ENCODE assay signal across 8 cellular contexts in the genomic region with DNA sequence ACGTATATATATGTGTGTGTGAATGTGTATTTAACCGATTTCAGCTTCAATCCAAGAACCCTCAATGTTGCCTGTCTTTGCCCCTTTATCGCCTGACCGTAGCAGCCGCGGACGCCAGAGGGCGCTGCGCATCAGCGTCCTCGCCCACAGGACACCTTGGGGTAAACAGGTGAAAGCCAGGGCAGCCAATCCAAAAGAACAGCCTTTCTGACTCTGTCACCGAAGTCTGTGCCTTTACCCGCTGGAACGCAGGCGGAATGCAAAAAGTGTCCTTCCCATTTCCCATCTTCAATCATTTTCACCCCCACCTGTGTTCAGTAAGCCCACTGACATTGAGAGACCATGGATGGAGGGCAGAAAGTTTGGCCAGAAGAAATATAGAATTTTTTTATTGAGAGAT. TPM values are rescaled to one million over a fixed set of nuclear protein-coding genes. Genes with fewer than 3 reads are reported as not detected.
A peak's percentile ranks its signal among the peaks of the same experiment; 100 is the strongest.
DNase-seq lines count a peak whose midpoint lies in the region; TF ChIP-seq lines count a peak whose summit lies in the region.

No MANE protein-coding gene starts in this region.

- WGBS in transverse colon (ENCODE audit: low coverage in 1 of 2), 2 donors, result 2% methylated on average over 15 of the region's 15 CpGs; no CpG with 5 or more reads in 1 of the 2 donors

- no peak for DNase-seq in AG04449 (ENCODE audit: low read depth, low spot score)
- DNase-seq in HFFc6, result no peak
- DNase-seq in activated T-helper 2 cell treated with anti-CD3 and anti-CD28 coated beads, Interferon-gamma antibody, Interleukin-2, Interleukin-4, amounts not matched to agents 10 μg/mL and 5 μg/mL and 100 μg/mL, durations not matched to agents 14 hours and 24 hours and 36 hours (ENCODE audit: low spot score), result peak; percentile 34
- DNase-seq in kidney tubule cell (ENCODE audit: low spot score), result peak; percentile 59
- DNase-seq in transverse colon, result peak; percentile 57
- DNase-seq in NCI-H2227 treated with DMSO at 0.1 percent for 48 hours (lab: John Stamatoyannopoulos, UW), result no peak

- H3K4me1 Mint-ChIP-seq in HFFc6 (ENCODE audit: low read depth), result no peaks in the 10 kb centered on the region
- H3K4me1 Mint-ChIP-seq in activated T-helper 2 cell treated with anti-CD3 and anti-CD28 coated beads, Interferon-gamma antibody, Interleukin-2, Interleukin-4, amounts not matched to agents 10 μg/mL and 5 μg/mL and 100 μg/mL, durations not matched to agents 14 hours and 24 hours and 36 hours (ENCODE audit: low read depth), result peaks cover 2% of the 10 kb centered on the region

- TF ChIP-seq CTCF in AG04449 (IDR thresholded peaks at IDR 0.05; ENCODE audit: insufficient read depth, low read length, missing control alignments), result peak; percentile 46
- TF ChIP-seq CTCF in GM12873 (IDR thresholded peaks at IDR 0.05; ENCODE audit: insufficient read depth, low read depth, low read length, missing control alignments), result peak; percentile 96
- peak; percentile 77 for TF ChIP-seq CTCF in HFFc6 (IDR thresholded peaks at IDR 0.05)
- TF ChIP-seq CTCF in Loucy (conservative IDR thresholded peaks at IDR 0.05; ENCODE audit: low read length), result peak; percentile 86
- peak; percentile 41 to 76 (median 62) for TF ChIP-seq CTCF in transverse colon (IDR thresholded peaks at IDR 0.05)

- H3K27ac Mint-ChIP-seq in HFFc6, result no peak overlapping the region
- no peak overlapping the region for H3K27ac Mint-ChIP-seq in activated T-helper 2 cell treated with anti-CD3 and anti-CD28 coated beads, Interferon-gamma antibody, Interleukin-2, Interleukin-4, amounts not matched to agents 10 μg/mL and 5 μg/mL and 100 μg/mL, durations not matched to agents 14 hours and 24 hours and 36 hours

- POLR2A ChIA-PET in AG04449 (lab: Yijun Ruan, JAX), result no interaction called here

- no peaks in the 10 kb centered on the region for H3K79me2 ChIP-seq in Loucy (ENCODE audit: insufficient read depth, low read length)

- intact Hi-C loops in activated T-helper 2 cell treated with anti-CD3 and anti-CD28 coated beads, Interferon-gamma antibody, Interleukin-2, Interleukin-4, amounts not matched to agents 10 μg/mL and 5 μg/mL and 100 μg/mL, durations not matched to agents 14 hours and 24 hours and 36 hours (cut with micrococcal nuclease), result loop anchor here (10.0 kb wide), 1 partner anchor 1978 kb away; no protein-coding TSS in a partner anchor
- intact Hi-C loops in transverse colon (cut with DNase I; ENCODE audit: low total_unique reads), result no loop called here

- no peaks in the 10 kb centered on the region for H3K9me2 ChIP-seq in Loucy (replicated peaks; ENCODE audit: low read depth, low read length)

- H3K36me3 ChIP-seq in Loucy (ENCODE audit: insufficient read depth, low read length), result no peaks in the 10 kb centered on the region
- no peaks in the 10 kb centered on the region for H3K36me3 ChIP-seq in transverse colon

- peaks cover 21% of the 10 kb centered on the region for H3K27me3 Mint-ChIP-seq in HFFc6 (ENCODE audit: insufficient read depth)
- peaks cover 84% of the 10 kb centered on the region for H3K27me3 Mint-ChIP-seq in activated T-helper 2 cell treated with anti-CD3 and anti-CD28 coated beads, Interferon-gamma antibody, Interleukin-2, Interleukin-4, amounts not matched to agents 10 μg/mL and 5 μg/mL and 100 μg/mL, durations not matched to agents 14 hours and 24 hours and 36 hours (ENCODE audit: low read depth)

- H3K4me3 Mint-ChIP-seq in HFFc6, result no peak overlapping the region
- no peak overlapping the region for H3K4me3 Mint-ChIP-seq in activated T-helper 2 cell treated with anti-CD3 and anti-CD28 coated beads, Interferon-gamma antibody, Interleukin-2, Interleukin-4, amounts not matched to agents 10 μg/mL and 5 μg/mL and 100 μg/mL, durations not matched to agents 14 hours and 24 hours and 36 hours (ENCODE audit: low read depth)

- no peak overlapping the region for H3K9ac ChIP-seq in Loucy (ENCODE audit: low read depth, low read length, poor library complexity, severe bottlenecking)

- no peak overlapping the region for H2AFZ ChIP-seq in Loucy (ENCODE audit: low read length)

- peaks cover 13% of the 10 kb centered on the region for H3K9me3 Mint-ChIP-seq in HFFc6
- H3K9me3 Mint-ChIP-seq in activated T-helper 2 cell treated with anti-CD3 and anti-CD28 coated beads, Interferon-gamma antibody, Interleukin-2, Interleukin-4, amounts not matched to agents 10 μg/mL and 5 μg/mL and 100 μg/mL, durations not matched to agents 14 hours and 24 hours and 36 hours, result no peaks in the 10 kb centered on the region

- peaks cover 10% of the 10 kb centered on the region; the same call in 1 of the 2 replicates for H3K36me3 Mint-ChIP-seq in HFFc6 (ENCODE audit: low read depth)
- no peaks in the 10 kb centered on the region for H3K36me3 Mint-ChIP-seq in activated T-helper 2 cell treated with anti-CD3 and anti-CD28 coated beads, Interferon-gamma antibody, Interleukin-2, Interleukin-4, amounts not matched to agents 10 μg/mL and 5 μg/mL and 100 μg/mL, durations not matched to agents 14 hours and 24 hours and 36 hours (ENCODE audit: low read depth)

- H3K4me3 ChIP-seq in AG04449 (ENCODE audit: low read depth, low read length) (no peak overlapping the region), Loucy (ENCODE audit: low read length, poor library complexity, severe bottlenecking) (no peak overlapping the region), transverse colon (no peak overlapping the region)

- TF ChIP-seq POLR2A in transverse colon (IDR thresholded peaks at IDR 0.05), result no peak

- H3K4me1 ChIP-seq in Loucy (ENCODE audit: insufficient read depth, low read length, poor library complexity, severe bottlenecking) (no peaks in the 10 kb centered on the region), transverse colon (peaks cover 0 to 11% (median 0%) of the 10 kb centered on the region in 4 donors)

- CTCF ChIA-PET in AG04449 (lab: Yijun Ruan, JAX), result no interaction called here

- no peaks in the 10 kb centered on the region for H3F3A ChIP-seq in Loucy (ENCODE audit: low read depth)

- H3K9me3 ChIP-seq in Loucy (ENCODE audit: insufficient read depth, low read depth, low read length) (no peaks in the 10 kb centered on the region), transverse colon (no peaks in the 10 kb centered on the region)

- in situ Hi-C loops in transverse colon (cut with MboI; ENCODE audit: low pct_ligation_motif_present in 1 of 4, low pct_unique_long_range_greater_than_20kb in 1 of 4, low sequenced_read_pairs in 3 of 4), result loop anchor here in 2 of 4 donors (25.0 kb wide), 1 partner anchor 275 kb away; no protein-coding TSS in a partner anchor

- no peak overlapping the region for H3K4me2 ChIP-seq in Loucy (ENCODE audit: low read depth, low read length, poor library complexity, severe bottlenecking)

- H3K27me3 ChIP-seq in Loucy (ENCODE audit: insufficient read depth, low read length, poor library complexity, severe bottlenecking) (no peaks in the 10 kb centered on the region), transverse colon (peaks cover 100% of the 10 kb centered on the region)

- H3K27ac ChIP-seq in transverse colon, result no peak overlapping the region

- H4K20me1 ChIP-seq in Loucy (ENCODE audit: insufficient read depth, low read length, poor library complexity, severe bottlenecking), result no peaks in the 10 kb centered on the region

- no peak for TF ChIP-seq EP300 in transverse colon (IDR thresholded peaks at IDR 0.05; ENCODE audit: low read depth)

RNA-seq across cellular contexts. Expression of a gene that starts 3.6 kb away (rescaled TPM):
- total RNA-seq in HFFc6 (2021; fragmentation: NEBNext Ultra II Directional; extraction: Animal tissue kit (Norgen Biotek cat#: 25700)), result not detected
- total RNA-seq in activated T-helper 2 cell treated with anti-CD3 and anti-CD28 coated beads, Interferon-gamma antibody, Interleukin-2, Interleukin-4, amounts not matched to agents 10 μg/mL and 5 μg/mL and 100 μg/mL, durations not matched to agents 14 hours and 24 hours and 36 hours, result not detected in 2 replicates
- not detected for total RNA-seq in transverse colon

Comparison
In these comparisons a context has a peak if more than half of its experiments do, and no peak if none do; other contexts are left out.
1. DNase-seq: peak in activated T-helper 2 cell treated with anti-CD3 and anti-CD28 coated beads, Interferon-gamma antibody, Interleukin-2, Interleukin-4, amounts not matched to agents 10 μg/mL and 5 μg/mL and 100 μg/mL, durations not matched to agents 14 hours and 24 hours and 36 hours (single experiment), kidney tubule cell (single experiment) and transverse colon (single experiment); none in AG04449 (single experiment), HFFc6 (single experiment) and NCI-H2227 treated with DMSO at 0.1 percent for 48 hours (single experiment).
2. CTCF ChIP-seq: peak in every context shown above with its lines; median percentile 96 in GM12873; 86 in Loucy; 77 in HFFc6; 62 in transverse colon; 46 in AG04449.